25 cellular contexts compared by ENCODE assay signal in the genomic region with DNA sequence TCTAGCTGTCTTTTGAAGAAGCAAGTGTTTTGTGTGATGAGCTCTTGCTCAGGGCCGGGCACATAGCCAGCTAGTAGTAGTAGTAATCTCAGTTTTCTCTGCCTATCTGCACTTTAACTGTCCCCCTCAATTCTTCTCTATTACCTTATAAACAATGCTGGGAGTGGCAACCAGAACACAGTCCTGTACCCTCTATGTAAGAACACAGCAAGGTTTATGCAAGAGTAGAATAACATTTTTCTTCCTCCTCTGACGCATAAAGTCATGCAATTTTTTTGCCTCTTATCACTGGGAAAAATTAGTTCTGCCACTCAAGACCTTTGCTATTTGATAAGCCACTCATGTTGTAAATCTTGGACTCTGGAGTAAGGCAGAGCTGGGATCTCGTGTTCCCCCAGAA.
"Had no signal": no experiment of that assay in that cellular context is flagged by ENCODE, and none has a peak within 500 bp of the region (broad histone marks: within the 10 kb centered on the region; RNA-seq: fewer than 3 reads in every experiment).

No MANE protein-coding gene starts in this region.

- H3K27me3 ChIP-seq: neural progenitor cell, ovary, right lobe of liver, sigmoid colon, thyroid gland, tibial nerve, upper lobe of left lung, vagina had no signal

- H3K4me1 ChIP-seq: parathyroid adenoma, psoas muscle, right lobe of liver, sigmoid colon, thyroid gland, tibial nerve, upper lobe of left lung, vagina had no signal

- ATAC-seq: natural killer cell; psoas muscle; right lobe of liver; stimulated activated effector memory CD8-positive, alpha-beta T cell treated with anti-CD3 and anti-CD28 coated beads, Interleukin-12 subunit alpha, Interleukin-12 subunit beta, amount 100 ng/mL, for 72 hours; stimulated activated naive B cell treated with anti-CD40 and anti-IgM and Interleukin-4, amounts not matched to agents 10 μg/mL and 1 μg/mL and 100 μg/mL, for 72 hours had no signal

- H3K9me3 ChIP-seq: ovary, psoas muscle, right lobe of liver, sigmoid colon, stomach, thoracic aorta, thyroid gland, tibial nerve, upper lobe of left lung, vagina had no signal

- DNase-seq: natural killer cell; occipital lobe; ovary; posterior cingulate gyrus; psoas muscle; right cardiac atrium; right lobe of liver; sigmoid colon; small intestine; stimulated activated CD4-positive, alpha-beta T cell treated with anti-CD3 and anti-CD28 coated beads, Interleukin-15, amount 100 ng/mL, for 24 hours; stimulated activated CD4-positive, alpha-beta T cell treated with anti-CD3 and anti-CD28 coated beads, Interleukin-2, amount 100 ng/mL, for 24 hours; stimulated activated CD4-positive, alpha-beta T cell treated with anti-CD3 and anti-CD28 coated beads, Interleukin-2, amount 100 ng/mL, for 48 hours; stimulated activated CD4-positive, alpha-beta T cell treated with anti-CD3 and anti-CD28 coated beads, Interleukin-4, amount 100 ng/mL, for 24 hours; stimulated activated naive B cell treated with anti-CD40 and anti-IgM and Interleukin-4, amounts not matched to agents 10 μg/mL and 1 μg/mL and 100 μg/mL, for 72 hours; stimulated activated naive CD4-positive, alpha-beta T cell treated with Interleukin-2 at 50 U/mL for 16 hours; stomach; thyroid gland; trophoblast cell; upper lobe of left lung had no signal

- H3K36me3 ChIP-seq: neural progenitor cell, ovary, right lobe of liver, sigmoid colon, stomach, thoracic aorta, thyroid gland, tibial nerve, upper lobe of left lung, vagina had no signal

- H3K79me2 ChIP-seq: parathyroid adenoma had no signal

- H3K27ac ChIP-seq: neural progenitor cell, ovary, parathyroid adenoma, psoas muscle, right lobe of liver, sigmoid colon, stomach, thoracic aorta, thyroid gland, tibial nerve, upper lobe of left lung, vagina had no signal

- H3K4me2 ChIP-seq: neural progenitor cell had no signal

- H3K4me3 ChIP-seq: neural progenitor cell, ovary, psoas muscle, right lobe of liver, sigmoid colon, stomach, thoracic aorta, thyroid gland, tibial nerve, upper lobe of left lung, vagina had no signal

- H2AFZ ChIP-seq: neural progenitor cell, parathyroid adenoma had no signal
